Comparison of ENCODE assay signal across 20 cellular contexts in the genomic region with DNA sequence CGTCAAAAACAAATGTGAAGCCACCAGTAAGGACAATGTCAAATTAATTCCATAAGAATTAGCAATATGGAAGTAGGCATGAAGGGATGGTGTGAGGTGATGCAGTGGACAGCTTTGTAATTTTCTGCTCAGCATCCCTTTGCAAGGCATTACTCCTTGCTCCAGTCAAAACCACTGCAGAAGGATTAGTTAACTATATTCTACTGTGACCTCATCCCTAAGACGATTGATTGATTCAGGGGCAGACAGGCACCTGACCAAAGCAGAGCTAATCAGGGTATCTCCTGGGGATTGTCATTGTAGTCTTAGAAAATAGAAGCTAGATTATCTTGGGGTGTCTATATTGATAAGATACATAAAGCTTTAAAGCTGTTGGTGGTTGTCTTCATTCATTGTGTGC.
"Had no signal": no experiment of that assay in that cellular context is flagged by ENCODE, and none has a peak within 500 bp of the region (broad histone marks: within the 10 kb centered on the region; RNA-seq: fewer than 3 reads in every experiment).

No MANE protein-coding gene starts in this region.

- H3K9me3 ChIP-seq: esophagus squamous epithelium, gastrocnemius medialis, lower lobe of right lung had no signal

- H3K36me3 Mint-ChIP-seq: naive thymus-derived CD4-positive, alpha-beta T cell had no signal

- H3K27ac ChIP-seq: coronary artery, dorsolateral prefrontal cortex, esophagus squamous epithelium, gastrocnemius medialis, heart right ventricle, left lung, lower lobe of right lung had no signal

- H3K4me1 ChIP-seq: esophagus squamous epithelium, gastrocnemius medialis, heart right ventricle, left lung, lower lobe of right lung had no signal

- DNase-seq: dermis blood vessel endothelial cell; dorsolateral prefrontal cortex; effector CD4-positive, alpha-beta T cell; effector memory CD4-positive, alpha-beta T cell; esophagus squamous epithelium; foreskin fibroblast; foreskin melanocyte; gastrocnemius medialis; glutamatergic neuron; head of caudate nucleus; heart right ventricle; hippocampal formation; left cardiac atrium; left lung; left ventricle myocardium superior; lower lobe of right lung; mesenchymal stem cell; midbrain; naive thymus-derived CD4-positive, alpha-beta T cell had no signal

- H3K4me3 ChIP-seq: coronary artery, dorsolateral prefrontal cortex, esophagus squamous epithelium, gastrocnemius medialis, heart right ventricle, left lung, lower lobe of right lung had no signal

- H3K27me3 ChIP-seq: esophagus squamous epithelium, gastrocnemius medialis, heart right ventricle, left lung had no signal

- ATAC-seq: gastrocnemius medialis; heart right ventricle; left cardiac atrium; left lung; left ventricle myocardium superior; lower lobe of right lung; naive thymus-derived CD4-positive, alpha-beta T cell had no signal

- H3K36me3 ChIP-seq: esophagus squamous epithelium, gastrocnemius medialis, heart right ventricle, left lung, lower lobe of right lung had no signal

- H3K4me1 Mint-ChIP-seq: naive thymus-derived CD4-positive, alpha-beta T cell had no signal

- H3K4me3 Mint-ChIP-seq: naive thymus-derived CD4-positive, alpha-beta T cell had no signal
